13 cellular contexts compared by ENCODE assay signal in the genomic region with DNA sequence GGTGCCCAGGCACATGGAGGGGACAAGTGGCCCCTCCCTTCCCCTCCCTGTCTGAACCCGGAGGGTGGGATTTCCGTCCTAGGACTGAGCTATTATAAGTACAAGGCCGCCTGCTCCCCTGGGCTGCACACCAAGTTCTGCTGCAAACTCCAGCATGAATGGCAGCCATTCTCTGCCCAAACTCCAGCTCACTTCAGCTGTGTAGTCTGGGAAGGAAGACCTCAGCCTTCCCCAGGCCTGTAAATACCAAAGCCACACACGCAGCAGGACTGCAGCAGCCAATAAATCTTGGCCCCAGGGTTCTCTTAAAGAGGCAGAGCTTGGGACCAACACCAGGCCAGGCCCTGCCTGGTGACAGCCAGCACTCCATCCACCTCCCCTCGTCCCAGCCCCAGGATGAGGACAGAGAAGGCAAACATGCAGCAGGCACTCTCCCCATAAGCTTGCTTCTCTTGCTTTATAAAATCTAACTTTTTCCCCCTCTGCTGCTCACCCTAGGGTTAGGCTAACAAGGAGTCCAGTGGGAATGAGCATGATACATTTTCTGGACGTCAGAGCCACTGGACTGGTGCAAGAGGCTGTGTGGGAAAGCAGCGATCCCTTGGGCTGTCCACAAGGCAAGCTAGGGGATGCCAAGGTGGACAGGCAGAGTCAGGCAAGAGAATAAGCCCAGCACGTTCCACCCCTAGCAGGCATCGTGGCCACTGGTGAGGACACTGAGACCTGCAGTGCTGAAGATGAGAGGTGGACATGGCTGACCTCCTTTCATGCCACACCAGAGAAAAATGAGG.
DNase-seq lines count a peak whose midpoint lies in the region; ATAC-seq and TF ChIP-seq lines count a peak whose summit lies in the region.
"Had no signal": no experiment of that assay in that cellular context is flagged by ENCODE, and none has a peak within 500 bp of the region (broad histone marks: within the 10 kb centered on the region; RNA-seq: fewer than 3 reads in every experiment).

No MANE protein-coding gene starts in this region.

- peaks cover 11% of the 10 kb centered on the region; the same call in 1 of the 2 replicates for H3F3A ChIP-seq in PC-9 (ENCODE audit: insufficient read depth, low read depth)

- H3K27me3 Mint-ChIP-seq in CD8-positive, alpha-beta T cell (ENCODE audit: low read depth), result no peaks in the 10 kb centered on the region
- peaks cover 7 to 40% of the 10 kb centered on the region in 2 donors for H3K27me3 Mint-ChIP-seq in effector memory CD8-positive, alpha-beta T cell

- WGBS in esophagus muscularis mucosa, result 35% methylated on average over 9 of the region's 9 CpGs
- WGBS in suprapubic skin, result 48% methylated on average over 9 of the region's 9 CpGs

- H3K9me3 ChIP-seq in MG63, result no peaks in the 10 kb centered on the region
- H3K9me3 ChIP-seq in esophagus muscularis mucosa, result no peaks in the 10 kb centered on the region
- no peaks in the 10 kb centered on the region for H3K9me3 ChIP-seq in suprapubic skin
- no peaks in the 10 kb centered on the region for H3K9me3 ChIP-seq in CD8-positive, alpha-beta T cell (ENCODE audit: low read length)
- H3K9me3 ChIP-seq in PC-9 (ENCODE audit: insufficient read depth, low read depth), result no peaks in the 10 kb centered on the region

- peak overlapping the region; percentile 73 to 77 (median 74) for H3K27ac ChIP-seq in esophagus muscularis mucosa (replicated peaks in 1 of 4)
- H3K27ac ChIP-seq in suprapubic skin, result peak overlapping the region; percentile 31
- H3K27ac ChIP-seq in CD8-positive, alpha-beta T cell (ENCODE audit: low read depth, low read length), result no peak overlapping the region
- no peak overlapping the region for H3K27ac ChIP-seq in PC-9
- H3K27ac ChIP-seq: HL-60 had no signal

- CTCF ChIA-PET in CD8-positive, alpha-beta T cell (lab: Charles Lee), result no interaction called here
- CTCF ChIA-PET in PC-9 (lab: Charles Lee), result interaction anchor here (0.5 kb wide), 1 partner anchor 542 kb away, joined by 7 read pairs; no protein-coding TSS in a partner anchor

- H3K36me3 ChIP-seq in MG63 (no peaks in the 10 kb centered on the region), esophagus muscularis mucosa (no peaks in the 10 kb centered on the region), suprapubic skin (no peaks in the 10 kb centered on the region), PC-9 (ENCODE audit: low read depth) (no peaks in the 10 kb centered on the region)
- no peaks in the 10 kb centered on the region for H3K36me3 ChIP-seq in CD8-positive, alpha-beta T cell (ENCODE audit: insufficient read depth, low read length)

- H3K4me1 Mint-ChIP-seq in CD8-positive, alpha-beta T cell (ENCODE audit: low read depth), result no peaks in the 10 kb centered on the region
- no peaks in the 10 kb centered on the region for H3K4me1 Mint-ChIP-seq in effector memory CD8-positive, alpha-beta T cell (ENCODE audit: low read depth in 2 of 2)

- TF ChIP-seq EP300 in esophagus muscularis mucosa (IDR thresholded peaks at IDR 0.05), result no peak
- no peak for TF ChIP-seq EP300 in suprapubic skin (IDR thresholded peaks at IDR 0.05)

- no peak for TF ChIP-seq POLR2A in esophagus muscularis mucosa (IDR thresholded peaks at IDR 0.05; ENCODE audit: low read depth)
- TF ChIP-seq POLR2A in suprapubic skin (IDR thresholded peaks at IDR 0.05), result no peak

- H3K27me3 ChIP-seq in MG63 (no peaks in the 10 kb centered on the region), esophagus muscularis mucosa (no peaks in the 10 kb centered on the region), suprapubic skin (no peaks in the 10 kb centered on the region), PC-9 (ENCODE audit: insufficient read depth, low read depth) (no peaks in the 10 kb centered on the region)
- no peaks in the 10 kb centered on the region for H3K27me3 ChIP-seq in CD8-positive, alpha-beta T cell (ENCODE audit: insufficient read depth, low read length)

- H3K9me3 Mint-ChIP-seq in CD8-positive, alpha-beta T cell, result no peaks in the 10 kb centered on the region
- H3K9me3 Mint-ChIP-seq in effector memory CD8-positive, alpha-beta T cell, result no peaks in the 10 kb centered on the region

- intact Hi-C loops in esophagus muscularis mucosa (cut with DNase I), result no loop called here
- intact Hi-C loops in CD8-positive, alpha-beta T cell (cut with DNase I, micrococcal nuclease), result no loop called here
- intact Hi-C loops in PC-9 (cut with micrococcal nuclease; ENCODE audit: unreplicated experiment), result loop anchor here (5.0 kb wide), 2 partner anchors 150 to 290 kb away; a partner anchor contains a TSS

- DNase-seq in MG63, result peak; percentile 51
- no peak for DNase-seq in esophagus muscularis mucosa (ENCODE audit: extremely low spot score)
- peak; percentile 88 for DNase-seq in mesenteric fat pad (ENCODE audit: low spot score)
- DNase-seq in suprapubic skin (ENCODE audit: low spot score in 2 of 2), result no peak
- no peak for DNase-seq in CD8-positive, alpha-beta T cell
- DNase-seq in effector memory CD8-positive, alpha-beta T cell, result no peak
- DNase-seq in PC-9, result no peak
- DNase-seq: activated CD4-positive, alpha-beta T cell treated with anti-CD3 and anti-CD28 coated beads for 1 hour; cerebellar nuclear complex; NCI-H510A treated with DMSO at 0.1 percent for 48 hours had no signal

- no peak overlapping the region for H2AFZ ChIP-seq in PC-9

- no peak overlapping the region for H3K4me2 ChIP-seq in PC-9

- no peaks in the 10 kb centered on the region for H3K36me3 Mint-ChIP-seq in CD8-positive, alpha-beta T cell
- no peaks in the 10 kb centered on the region for H3K36me3 Mint-ChIP-seq in effector memory CD8-positive, alpha-beta T cell (ENCODE audit: insufficient read depth)

- no peak overlapping the region for H3K4me3 ChIP-seq in MG63
- H3K4me3 ChIP-seq in esophagus muscularis mucosa, result no peak overlapping the region
- H3K4me3 ChIP-seq in suprapubic skin, result no peak overlapping the region
- H3K4me3 ChIP-seq in CD8-positive, alpha-beta T cell (ENCODE audit: low read depth, low read length), result no peak overlapping the region
- H3K4me3 ChIP-seq in PC-9, result no peak overlapping the region
- H3K4me3 ChIP-seq: lung had no signal

- POLR2A ChIA-PET in CD8-positive, alpha-beta T cell (lab: Charles Lee), result no interaction called here
- POLR2A ChIA-PET in PC-9 (lab: Charles Lee; ENCODE audit: unreplicated experiment), result no interaction called here

- no peaks in the 10 kb centered on the region for H3K79me2 ChIP-seq in PC-9 (ENCODE audit: low read depth)

- no peak for ATAC-seq in CD8-positive, alpha-beta T cell
- ATAC-seq in effector memory CD8-positive, alpha-beta T cell (replicated peaks), result no peak
- ATAC-seq in HG02588 (IDR thresholded peaks at IDR 0.05; ENCODE audit: unreplicated experiment), result no peak

- no peak overlapping the region for H3K4me3 Mint-ChIP-seq in CD8-positive, alpha-beta T cell
- no peak overlapping the region for H3K4me3 Mint-ChIP-seq in effector memory CD8-positive, alpha-beta T cell

- TF ChIP-seq CTCF in esophagus muscularis mucosa (IDR thresholded peaks at IDR 0.05) (no peak), suprapubic skin (IDR thresholded peaks at IDR 0.05) (no peak), PC-9 (conservative IDR thresholded peaks at IDR 0.05) (no peak)
- TF ChIP-seq CTCF in CD8-positive, alpha-beta T cell (IDR thresholded peaks at IDR 0.05), result no peak

- H3K4me1 ChIP-seq in esophagus muscularis mucosa (peaks cover 16 to 50% (median 49%) of the 10 kb centered on the region in 4 donors), suprapubic skin (peaks cover 27% of the 10 kb centered on the region), PC-9 (replicated peaks; ENCODE audit: insufficient read depth) (peaks cover 20% of the 10 kb centered on the region)
- no peaks in the 10 kb centered on the region for H3K4me1 ChIP-seq in CD8-positive, alpha-beta T cell (ENCODE audit: insufficient read depth, low read length)

- no peaks in the 10 kb centered on the region for H3K9me2 ChIP-seq in PC-9 (ENCODE audit: insufficient read depth)

- no peak overlapping the region for H3K27ac Mint-ChIP-seq in CD8-positive, alpha-beta T cell
- H3K27ac Mint-ChIP-seq in effector memory CD8-positive, alpha-beta T cell, result no peak overlapping the region

- no TSS peak for BruUV-seq in PC-9 (replicated peaks; lab: Mats Ljungman, UMichigan)

- H4K20me1 ChIP-seq in PC-9 (ENCODE audit: insufficient read depth), result no peaks in the 10 kb centered on the region

Comparison
In these comparisons a context has a peak if more than half of its experiments do, and no peak if none do; other contexts are left out.
1. DNase-seq: peak in MG63 (single experiment) and mesenteric fat pad (single experiment); none in esophagus muscularis mucosa (single experiment), suprapubic skin (0 of 2), CD8-positive, alpha-beta T cell (0 of 7), effector memory CD8-positive, alpha-beta T cell (0 of 3) and PC-9 (0 of 2).
2. H3K27ac ChIP-seq: peak in esophagus muscularis mucosa (4 of 4) and suprapubic skin (single experiment); none in CD8-positive, alpha-beta T cell (single experiment) and PC-9 (single experiment).